In the genomic region with DNA sequence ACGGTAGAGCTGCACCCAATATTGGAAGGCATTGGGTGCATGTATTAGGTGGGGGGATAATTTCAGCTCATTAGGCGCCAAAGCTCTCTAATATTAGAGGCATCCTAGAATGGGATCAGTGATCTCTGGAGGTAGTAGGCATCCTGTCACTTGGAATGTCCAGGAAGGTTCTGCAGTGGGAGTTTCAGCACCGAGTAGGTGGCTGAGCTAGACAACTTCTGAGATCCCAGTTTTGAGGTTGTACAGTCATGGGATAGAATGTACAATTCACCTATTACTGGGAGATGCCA, we compare ENCODE assay signal across 28 cellular contexts.
"Had no signal": no experiment of that assay in that cellular context is flagged by ENCODE, and none has a peak within 500 bp of the region (broad histone marks: within the 10 kb centered on the region; RNA-seq: fewer than 3 reads in every experiment).

No MANE protein-coding gene starts in this region.

- ATAC-seq: activated CD4-positive, alpha-beta T cell treated with anti-CD3 and anti-CD28 coated beads for 36 hours; activated CD8-positive, alpha-beta T cell treated with anti-CD3 and anti-CD28 coated beads for 36 hours; activated T-cell treated with anti-CD3 and anti-CD28 coated beads, Interleukin-2, amount 50 U/mL, for 4 hours; activated T-helper 17 cell treated with anti-CD3 and anti-CD28 coated beads, Interleukin-2, amount 50 U/mL, for 72 hours; effector memory CD8-positive, alpha-beta T cell; gastroesophageal sphincter had no signal

- H3K4me3 ChIP-seq: ascending aorta, breast epithelium, cardiac muscle cell, colonic mucosa, dorsolateral prefrontal cortex, esophagus squamous epithelium, gastroesophageal sphincter had no signal

- H3K27ac ChIP-seq: ascending aorta, breast epithelium, cardiac muscle cell, colonic mucosa, dorsolateral prefrontal cortex, esophagus squamous epithelium, gastroesophageal sphincter had no signal

- H3K4me1 ChIP-seq: ascending aorta, breast epithelium, colonic mucosa, esophagus squamous epithelium, gastroesophageal sphincter had no signal

- DNase-seq: activated CD4-positive, alpha-beta T cell treated with anti-CD3 and anti-CD28 coated beads for 36 hours; activated CD4-positive, alpha-beta T cell treated with anti-CD3 and anti-CD28 coated beads, Interleukin-2, amount 10 ng/mL, durations not matched to agents 7 days and 5 days; activated CD4-positive, alpha-beta T cell treated with anti-CD3 and anti-CD28 coated beads, Interleukin-2, amount 50 U/mL, for 48 hours; activated CD4-positive, CD25-positive, alpha-beta regulatory T cell; activated CD4-positive, CD25-positive, alpha-beta regulatory T cell treated with anti-CD3 and anti-CD28 coated beads, Interleukin-2, amount 50 U/mL, for 72 hours; activated CD8-positive, alpha-beta memory T cell treated with anti-CD3 and anti-CD28 coated beads for 24 hours; activated CD8-positive, alpha-beta T cell treated with anti-CD3 and anti-CD28 coated beads for 36 hours; activated effector memory CD4-positive, alpha-beta T cell treated with Interleukin-2 at 50 U/mL for 16 hours; activated gamma-delta T cell treated with Interleukin-2 at 50 U/mL for 16 hours; activated naive CD4-positive, alpha-beta T cell treated with anti-CD3 and anti-CD28 coated beads, Interleukin-2, amount 50 U/mL, for 16 hours; activated naive CD4-positive, alpha-beta T cell treated with Interleukin-2 at 50 U/mL for 16 hours; activated T-cell treated with anti-CD3 and anti-CD28 coated beads, Interleukin-2, amount 50 U/mL, for 4 hours; amygdala; central memory CD4-positive, alpha-beta T cell; cerebellar nuclear complex; colonic mucosa; dorsolateral prefrontal cortex; effector CD4-positive, alpha-beta T cell; effector memory CD8-positive, alpha-beta T cell; erythroblast; esophagus squamous epithelium; foreskin melanocyte; T-helper 2 cell had no signal

- H3K27me3 ChIP-seq: ascending aorta, breast epithelium, cardiac muscle cell, colonic mucosa, dorsolateral prefrontal cortex, esophagus squamous epithelium, gastroesophageal sphincter had no signal

- H3K36me3 ChIP-seq: ascending aorta, breast epithelium, cardiac muscle cell, colonic mucosa, esophagus squamous epithelium, gastroesophageal sphincter had no signal

- H3K9me3 ChIP-seq: ascending aorta, breast epithelium, colonic mucosa, esophagus squamous epithelium, gastroesophageal sphincter had no signal
